In the genomic region with DNA sequence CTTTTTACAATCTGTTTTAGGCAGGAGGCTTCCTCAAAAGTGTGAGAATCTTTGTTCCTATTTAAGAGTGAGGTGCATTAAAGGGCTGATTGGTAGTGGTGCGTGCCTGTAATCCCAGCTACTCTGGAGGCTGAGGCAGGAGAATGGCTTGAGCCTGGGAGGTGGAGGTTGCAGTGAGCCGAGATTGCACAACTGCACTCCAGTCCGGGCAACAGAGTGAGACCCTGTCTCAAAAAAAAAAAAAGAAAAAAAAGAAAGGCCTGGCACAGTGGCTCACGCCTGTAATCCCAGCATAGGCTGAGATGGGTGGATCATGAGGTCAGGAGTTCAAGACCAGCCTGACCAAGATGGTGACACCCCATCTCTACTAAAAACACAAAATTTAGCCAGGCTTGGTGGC, we compare ENCODE assay signal across 7 cellular contexts.
A peak's percentile ranks its signal among the peaks of the same experiment; 100 is the strongest.
DNase-seq lines count a peak whose midpoint lies in the region; ATAC-seq lines count a peak whose summit lies in the region.
"Not testable (repeated sequence)": the region's sequence is repeated elsewhere in the genome, so short reads cannot be mapped to it uniquely, and the experiment has no call there.

No MANE protein-coding gene starts in this region.

- H3K4me3 ChIP-seq in BLaER1 treated with 17β-estradiol and CSF1 and Interleukin-3, amounts not matched to agents 10 nM and 100 nM; Karpas-422 (ENCODE audit: low read length): not testable (repeated sequence)

- peak overlapping the region; percentile 38 to 63 (median 50) for H3K4me2 ChIP-seq in BLaER1 treated with 17β-estradiol and CSF1 and Interleukin-3, amounts not matched to agents 10 nM and 100 nM
- H3K4me2 ChIP-seq in Karpas-422 (ENCODE audit: low read depth, low read length, poor library complexity, severe bottlenecking) = peak overlapping the region; percentile 53

- peak overlapping the region in 2 of 11 experiments; percentile 21 to 26; a peak in 3 of 22 replicates for H3K27ac ChIP-seq in BLaER1 treated with 17β-estradiol and CSF1 and Interleukin-3, amounts not matched to agents 10 nM and 100 nM
- H3K27ac ChIP-seq in Karpas-422 (ENCODE audit: low read length) = peak overlapping the region; percentile 69

- not testable (repeated sequence) for ATAC-seq in T-helper 17 cell; central memory CD8-positive, alpha-beta T cell (replicated peaks; ENCODE audit: extremely low read depth, poor library complexity, severe bottlenecking); naive B cell (ENCODE audit: low read depth in 2 of 2); stimulated activated naive B cell treated with anti-CD40 and anti-IgM and Interleukin-4, amounts not matched to agents 10 μg/mL and 1 μg/mL and 100 μg/mL, for 72 hours (replicated peaks)

- H3K36me3 Mint-ChIP-seq in T-helper 17 cell (ENCODE audit: low read depth); activated CD4-positive, alpha-beta T cell treated with anti-CD3 and anti-CD28 coated beads, Interleukin-2, amount 10 ng/mL, durations not matched to agents 7 days and 5 days (ENCODE audit: low read depth); central memory CD8-positive, alpha-beta T cell (ENCODE audit: insufficient read depth); naive B cell; stimulated activated naive B cell treated with anti-CD40 and anti-IgM and Interleukin-4, amounts not matched to agents 10 μg/mL and 1 μg/mL and 100 μg/mL, for 72 hours: not testable (repeated sequence)

- H3K9me3 ChIP-seq in BLaER1 treated with 17β-estradiol and CSF1 and Interleukin-3, amounts not matched to agents 10 nM and 100 nM (replicated peaks in 1 of 11); Karpas-422 (ENCODE audit: low read length); T-helper 17 cell (ENCODE audit: control insufficient read depth, low read length, poor library complexity, severe bottlenecking): not testable (repeated sequence)

- peaks cover 66 to 100% (median 98%) of the 10 kb centered on the region in 11 experiments; a peak in 21 of 22 replicates for H4K20me1 ChIP-seq in BLaER1 treated with 17β-estradiol and CSF1 and Interleukin-3, amounts not matched to agents 10 nM and 100 nM
- not testable (repeated sequence) for H4K20me1 ChIP-seq in Karpas-422 (ENCODE audit: insufficient read depth, low read depth, low read length)

- not testable (repeated sequence) for H3K4me3 Mint-ChIP-seq in T-helper 17 cell; activated CD4-positive, alpha-beta T cell treated with anti-CD3 and anti-CD28 coated beads, Interleukin-2, amount 10 ng/mL, durations not matched to agents 7 days and 5 days; central memory CD8-positive, alpha-beta T cell
- H3K4me3 Mint-ChIP-seq in naive B cell = peak overlapping the region in 5 of 8 donors; percentile 28 to 74 (median 47)
- peak overlapping the region in 1 of 2 donors; percentile 12 for H3K4me3 Mint-ChIP-seq in stimulated activated naive B cell treated with anti-CD40 and anti-IgM and Interleukin-4, amounts not matched to agents 10 μg/mL and 1 μg/mL and 100 μg/mL, for 72 hours

- H3K4me1 Mint-ChIP-seq in T-helper 17 cell (peaks cover 56% of the 10 kb centered on the region), naive B cell (peaks cover 71 to 99% (median 94%) of the 10 kb centered on the region in 3 donors)
- H3K4me1 Mint-ChIP-seq in activated CD4-positive, alpha-beta T cell treated with anti-CD3 and anti-CD28 coated beads, Interleukin-2, amount 10 ng/mL, durations not matched to agents 7 days and 5 days = peaks cover 52% of the 10 kb centered on the region
- peaks cover 81% of the 10 kb centered on the region for H3K4me1 Mint-ChIP-seq in central memory CD8-positive, alpha-beta T cell
- H3K4me1 Mint-ChIP-seq in stimulated activated naive B cell treated with anti-CD40 and anti-IgM and Interleukin-4, amounts not matched to agents 10 μg/mL and 1 μg/mL and 100 μg/mL, for 72 hours = peaks cover 45 to 87% of the 10 kb centered on the region in 2 donors

- H3K36me3 ChIP-seq in BLaER1 treated with 17β-estradiol and CSF1 and Interleukin-3, amounts not matched to agents 10 nM and 100 nM; Karpas-422 (ENCODE audit: insufficient read depth, low read length): not testable (repeated sequence)

- POLR2A ChIA-PET in activated CD4-positive, alpha-beta T cell treated with anti-CD3 and anti-CD28 coated beads, Interleukin-2, amount 10 ng/mL, durations not matched to agents 7 days and 5 days (lab: Charles Lee) = not testable (repeated sequence)

- not testable (repeated sequence) for H3K9me2 ChIP-seq in Karpas-422 (replicated peaks; ENCODE audit: insufficient read depth, low read length)

- peak overlapping the region; percentile 43 for H3K27ac Mint-ChIP-seq in T-helper 17 cell
- H3K27ac Mint-ChIP-seq in activated CD4-positive, alpha-beta T cell treated with anti-CD3 and anti-CD28 coated beads, Interleukin-2, amount 10 ng/mL, durations not matched to agents 7 days and 5 days = peak overlapping the region; percentile 41
- H3K27ac Mint-ChIP-seq in central memory CD8-positive, alpha-beta T cell (ENCODE audit: low read depth) = peak overlapping the region; percentile 39
- peak overlapping the region in 5 of 6 donors; percentile 27 to 88 (median 67) for H3K27ac Mint-ChIP-seq in naive B cell
- H3K27ac Mint-ChIP-seq in stimulated activated naive B cell treated with anti-CD40 and anti-IgM and Interleukin-4, amounts not matched to agents 10 μg/mL and 1 μg/mL and 100 μg/mL, for 72 hours = peak overlapping the region; percentile 73

- not testable (repeated sequence) for H3K27me3 Mint-ChIP-seq in T-helper 17 cell; activated CD4-positive, alpha-beta T cell treated with anti-CD3 and anti-CD28 coated beads, Interleukin-2, amount 10 ng/mL, durations not matched to agents 7 days and 5 days; central memory CD8-positive, alpha-beta T cell; naive B cell; stimulated activated naive B cell treated with anti-CD40 and anti-IgM and Interleukin-4, amounts not matched to agents 10 μg/mL and 1 μg/mL and 100 μg/mL, for 72 hours

- DNase-seq in Karpas-422; T-helper 17 cell; activated CD4-positive, alpha-beta T cell treated with anti-CD3 and anti-CD28 coated beads, Interleukin-2, amount 10 ng/mL, durations not matched to agents 7 days and 5 days; central memory CD8-positive, alpha-beta T cell (ENCODE audit: low spot score in 2 of 2); naive B cell; stimulated activated naive B cell treated with anti-CD40 and anti-IgM and Interleukin-4, amounts not matched to agents 10 μg/mL and 1 μg/mL and 100 μg/mL, for 72 hours: not testable (repeated sequence)

- not testable (repeated sequence) for H3K9me3 Mint-ChIP-seq in activated CD4-positive, alpha-beta T cell treated with anti-CD3 and anti-CD28 coated beads, Interleukin-2, amount 10 ng/mL, durations not matched to agents 7 days and 5 days; central memory CD8-positive, alpha-beta T cell; naive B cell; stimulated activated naive B cell treated with anti-CD40 and anti-IgM and Interleukin-4, amounts not matched to agents 10 μg/mL and 1 μg/mL and 100 μg/mL, for 72 hours

- not testable (repeated sequence) for H3K27me3 ChIP-seq in BLaER1 treated with 17β-estradiol and CSF1 and Interleukin-3, amounts not matched to agents 10 nM and 100 nM; Karpas-422 (ENCODE audit: low read length)

- H2AFZ ChIP-seq in Karpas-422 (ENCODE audit: low read length) = not testable (repeated sequence)

- H3K4me1 ChIP-seq in BLaER1 treated with 17β-estradiol and CSF1 and Interleukin-3, amounts not matched to agents 10 nM and 100 nM = peaks cover 54 to 72% (median 65%) of the 10 kb centered on the region in 10 experiments
- H3K4me1 ChIP-seq in Karpas-422 (ENCODE audit: low read length) = peaks cover 100% of the 10 kb centered on the region

- H3K79me2 ChIP-seq in Karpas-422 (ENCODE audit: low read length) = peaks cover 100% of the 10 kb centered on the region

- H3K9ac ChIP-seq in BLaER1 treated with 17β-estradiol and CSF1 and Interleukin-3, amounts not matched to agents 10 nM and 100 nM = not testable (repeated sequence)
- 0 out of 2 replicates have a peak overlapping the region, but pooled peaks have one; percentile 24 for H3K9ac ChIP-seq in Karpas-422 (ENCODE audit: low read length)

- CTCF ChIA-PET in activated CD4-positive, alpha-beta T cell treated with anti-CD3 and anti-CD28 coated beads, Interleukin-2, amount 10 ng/mL, durations not matched to agents 7 days and 5 days (lab: Charles Lee) = not testable (repeated sequence)
